In the genomic region with DNA sequence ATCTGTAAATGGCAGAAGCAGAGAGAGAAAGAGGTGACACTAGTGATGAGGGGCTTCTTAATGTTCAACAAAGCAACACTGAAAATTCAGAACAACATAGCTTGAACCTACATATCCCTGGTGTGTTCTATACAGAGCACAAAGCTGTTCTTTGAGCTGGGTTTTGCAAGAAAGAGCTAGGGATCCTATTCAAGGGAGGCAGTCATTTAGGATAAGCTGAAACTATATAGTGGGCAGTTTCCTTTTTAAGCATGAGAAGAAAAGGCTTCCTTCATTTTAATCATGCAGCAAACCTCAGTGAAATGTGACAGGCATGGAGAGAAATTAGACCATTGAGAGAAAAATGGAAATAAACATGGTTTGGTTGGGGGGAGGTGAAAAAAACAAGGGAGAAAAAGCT, we compare ENCODE assay signal across 2 cellular contexts.
TF ChIP-seq lines count a peak whose summit lies in the region.

No MANE protein-coding gene starts in this region.

TF ChIP-seq in SK-N-SH, 30 proteins besides CTCF, POLR2A, EP300 and RAD21 (continued from another document):
- TF ChIP-seq, protein P1, sequence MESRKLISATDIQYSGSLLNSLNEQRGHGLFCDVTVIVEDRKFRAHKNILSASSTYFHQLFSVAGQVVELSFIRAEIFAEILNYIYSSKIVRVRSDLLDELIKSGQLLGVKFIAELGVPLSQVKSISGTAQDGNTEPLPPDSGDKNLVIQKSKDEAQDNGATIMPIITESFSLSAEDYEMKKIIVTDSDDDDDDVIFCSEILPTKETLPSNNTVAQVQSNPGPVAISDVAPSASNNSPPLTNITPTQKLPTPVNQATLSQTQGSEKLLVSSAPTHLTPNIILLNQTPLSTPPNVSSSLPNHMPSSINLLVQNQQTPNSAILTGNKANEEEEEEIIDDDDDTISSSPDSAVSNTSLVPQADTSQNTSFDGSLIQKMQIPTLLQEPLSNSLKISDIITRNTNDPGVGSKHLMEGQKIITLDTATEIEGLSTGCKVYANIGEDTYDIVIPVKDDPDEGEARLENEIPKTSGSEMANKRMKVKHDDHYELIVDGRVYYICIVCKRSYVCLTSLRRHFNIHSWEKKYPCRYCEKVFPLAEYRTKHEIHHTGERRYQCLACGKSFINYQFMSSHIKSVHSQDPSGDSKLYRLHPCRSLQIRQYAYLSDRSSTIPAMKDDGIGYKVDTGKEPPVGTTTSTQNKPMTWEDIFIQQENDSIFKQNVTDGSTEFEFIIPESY (IDR thresholded peaks at IDR 0.05; ENCODE audit: borderline replicate concordance, low read depth): no peak
- TF ChIP-seq TAF1 (IDR thresholded peaks at IDR 0.05; ENCODE audit: borderline replicate concordance, low read depth, low read length): no peak
- TF ChIP-seq FOSL2 (IDR thresholded peaks at IDR 0.05; ENCODE audit: borderline replicate concordance, low read depth): no peak
- TF ChIP-seq FOXJ3 (CRISPR knock-in tag; IDR thresholded peaks at IDR 0.05): no peak
- TF ChIP-seq NFIC (IDR thresholded peaks at IDR 0.05; ENCODE audit: borderline replicate concordance): no peak
- TF ChIP-seq YY1 (IDR thresholded peaks at IDR 0.05; ENCODE audit: low read depth): no peak
- TF ChIP-seq NRF1 (IDR thresholded peaks at IDR 0.05; ENCODE audit: low read depth, low read length): no peak
- no peak for TF ChIP-seq TEAD4 (IDR thresholded peaks at IDR 0.05; ENCODE audit: borderline replicate concordance, insufficient read depth)
- no peak for TF ChIP-seq SIN3A (IDR thresholded peaks at IDR 0.05; ENCODE audit: borderline replicate concordance, low read depth, low read length)
- TF ChIP-seq, protein P2, sequence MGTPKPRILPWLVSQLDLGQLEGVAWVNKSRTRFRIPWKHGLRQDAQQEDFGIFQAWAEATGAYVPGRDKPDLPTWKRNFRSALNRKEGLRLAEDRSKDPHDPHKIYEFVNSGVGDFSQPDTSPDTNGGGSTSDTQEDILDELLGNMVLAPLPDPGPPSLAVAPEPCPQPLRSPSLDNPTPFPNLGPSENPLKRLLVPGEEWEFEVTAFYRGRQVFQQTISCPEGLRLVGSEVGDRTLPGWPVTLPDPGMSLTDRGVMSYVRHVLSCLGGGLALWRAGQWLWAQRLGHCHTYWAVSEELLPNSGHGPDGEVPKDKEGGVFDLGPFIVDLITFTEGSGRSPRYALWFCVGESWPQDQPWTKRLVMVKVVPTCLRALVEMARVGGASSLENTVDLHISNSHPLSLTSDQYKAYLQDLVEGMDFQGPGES (IDR thresholded peaks at IDR 0.05; ENCODE audit: low read depth, low read length): no peak
TF ChIP-seq in SK-N-SH: peak in this region for 0.

TF ChIP-seq in SK-N-SH treated with all-trans-retinoic acid at 6 μM for 48 hours, 23 proteins besides CTCF, POLR2A, EP300 and RAD21:
- TF ChIP-seq, protein P3, sequence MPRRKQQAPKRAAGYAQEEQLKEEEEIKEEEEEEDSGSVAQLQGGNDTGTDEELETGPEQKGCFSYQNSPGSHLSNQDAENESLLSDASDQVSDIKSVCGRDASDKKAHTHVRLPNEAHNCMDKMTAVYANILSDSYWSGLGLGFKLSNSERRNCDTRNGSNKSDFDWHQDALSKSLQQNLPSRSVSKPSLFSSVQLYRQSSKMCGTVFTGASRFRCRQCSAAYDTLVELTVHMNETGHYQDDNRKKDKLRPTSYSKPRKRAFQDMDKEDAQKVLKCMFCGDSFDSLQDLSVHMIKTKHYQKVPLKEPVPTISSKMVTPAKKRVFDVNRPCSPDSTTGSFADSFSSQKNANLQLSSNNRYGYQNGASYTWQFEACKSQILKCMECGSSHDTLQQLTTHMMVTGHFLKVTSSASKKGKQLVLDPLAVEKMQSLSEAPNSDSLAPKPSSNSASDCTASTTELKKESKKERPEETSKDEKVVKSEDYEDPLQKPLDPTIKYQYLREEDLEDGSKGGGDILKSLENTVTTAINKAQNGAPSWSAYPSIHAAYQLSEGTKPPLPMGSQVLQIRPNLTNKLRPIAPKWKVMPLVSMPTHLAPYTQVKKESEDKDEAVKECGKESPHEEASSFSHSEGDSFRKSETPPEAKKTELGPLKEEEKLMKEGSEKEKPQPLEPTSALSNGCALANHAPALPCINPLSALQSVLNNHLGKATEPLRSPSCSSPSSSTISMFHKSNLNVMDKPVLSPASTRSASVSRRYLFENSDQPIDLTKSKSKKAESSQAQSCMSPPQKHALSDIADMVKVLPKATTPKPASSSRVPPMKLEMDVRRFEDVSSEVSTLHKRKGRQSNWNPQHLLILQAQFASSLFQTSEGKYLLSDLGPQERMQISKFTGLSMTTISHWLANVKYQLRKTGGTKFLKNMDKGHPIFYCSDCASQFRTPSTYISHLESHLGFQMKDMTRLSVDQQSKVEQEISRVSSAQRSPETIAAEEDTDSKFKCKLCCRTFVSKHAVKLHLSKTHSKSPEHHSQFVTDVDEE (CRISPR knock-in tag; IDR thresholded peaks at IDR 0.05): no peak
- TF ChIP-seq ISL1 (CRISPR knock-in tag; IDR thresholded peaks at IDR 0.05): no peak
- no peak for TF ChIP-seq ZFP30 (CRISPR knock-in tag; IDR thresholded peaks at IDR 0.05)
- no peak for TF ChIP-seq TOX (CRISPR knock-in tag; IDR thresholded peaks at IDR 0.05; ENCODE audit: borderline replicate concordance)
- TF ChIP-seq ZNF70 (CRISPR knock-in tag; IDR thresholded peaks at IDR 0.05): no peak
- TF ChIP-seq RARB (CRISPR knock-in tag; IDR thresholded peaks at IDR 0.05): no peak
- TF ChIP-seq, protein P4, sequence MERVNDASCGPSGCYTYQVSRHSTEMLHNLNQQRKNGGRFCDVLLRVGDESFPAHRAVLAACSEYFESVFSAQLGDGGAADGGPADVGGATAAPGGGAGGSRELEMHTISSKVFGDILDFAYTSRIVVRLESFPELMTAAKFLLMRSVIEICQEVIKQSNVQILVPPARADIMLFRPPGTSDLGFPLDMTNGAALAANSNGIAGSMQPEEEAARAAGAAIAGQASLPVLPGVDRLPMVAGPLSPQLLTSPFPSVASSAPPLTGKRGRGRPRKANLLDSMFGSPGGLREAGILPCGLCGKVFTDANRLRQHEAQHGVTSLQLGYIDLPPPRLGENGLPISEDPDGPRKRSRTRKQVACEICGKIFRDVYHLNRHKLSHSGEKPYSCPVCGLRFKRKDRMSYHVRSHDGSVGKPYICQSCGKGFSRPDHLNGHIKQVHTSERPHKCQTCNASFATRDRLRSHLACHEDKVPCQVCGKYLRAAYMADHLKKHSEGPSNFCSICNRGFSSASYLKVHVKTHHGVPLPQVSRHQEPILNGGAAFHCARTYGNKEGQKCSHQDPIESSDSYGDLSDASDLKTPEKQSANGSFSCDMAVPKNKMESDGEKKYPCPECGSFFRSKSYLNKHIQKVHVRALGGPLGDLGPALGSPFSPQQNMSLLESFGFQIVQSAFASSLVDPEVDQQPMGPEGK (CRISPR knock-in tag; IDR thresholded peaks at IDR 0.05; ENCODE audit: borderline replicate concordance): no peak
- no peak for TF ChIP-seq ARNTL (CRISPR knock-in tag; IDR thresholded peaks at IDR 0.05; ENCODE audit: borderline replicate concordance, low read depth)
- no peak for TF ChIP-seq ZNF8 (CRISPR knock-in tag; IDR thresholded peaks at IDR 0.05)
- no peak for TF ChIP-seq ZNF565 (CRISPR knock-in tag; conservative IDR thresholded peaks at IDR 0.05; ENCODE audit: low read depth)
- TF ChIP-seq ESRRG (CRISPR knock-in tag; IDR thresholded peaks at IDR 0.05): no peak
